ENCODE assay signal across 21 cellular contexts in genomic region chr13:37443538-37443937, GRCh38.
A peak's percentile ranks its signal among the peaks of the same experiment; 100 is the strongest.
DNase-seq lines count a peak whose midpoint lies in the region; ATAC-seq, FAIRE-seq and TF ChIP-seq lines count a peak whose summit lies in the region.
"Had no signal": no experiment of that assay in that cellular context is flagged by ENCODE, and none has a peak within 500 bp of the region (broad histone marks: within the 10 kb centered on the region; RNA-seq: fewer than 3 reads in every experiment).

No MANE protein-coding gene starts in this region.

- ATAC-seq in HG03520 (IDR thresholded peaks at IDR 0.05; ENCODE audit: unreplicated experiment) (no peak), HG02970 (IDR thresholded peaks at IDR 0.05; ENCODE audit: low FRiP score, unreplicated experiment) (no peak)
- no peak for ATAC-seq in activated CD4-positive, CD25-positive, alpha-beta regulatory T cell treated with anti-CD3 and anti-CD28 coated beads, Interleukin-2, amount 50 U/mL, for 24 hours
- ATAC-seq: activated CD4-positive, alpha-beta T cell treated with anti-CD3 and anti-CD28 coated beads for 36 hours; K562; right cardiac atrium; Right ventricle myocardium inferior had no signal

- peak; percentile 92 for FAIRE-seq in bronchial epithelial cell (lab: Jason Lieb, UNC)
- FAIRE-seq: A204.1, D721Med, K562 had no signal

- no peaks in the 10 kb centered on the region for H3K36me3 ChIP-seq in bronchial epithelial cell (ENCODE audit: control insufficient read depth, insufficient read depth, low read length)
- H3K36me3 ChIP-seq: cardiac muscle cell had no signal

- no peak overlapping the region for H3K4me3 ChIP-seq in bronchial epithelial cell (ENCODE audit: low read depth, low read length)
- H3K4me3 ChIP-seq: cardiac muscle cell, K562 had no signal

- H3K27me3 ChIP-seq in bronchial epithelial cell (ENCODE audit: control insufficient read depth, insufficient read depth, low read length): no peaks in the 10 kb centered on the region
- H3K27me3 ChIP-seq: cardiac muscle cell had no signal

- DNase-seq in A172 (ENCODE audit: low spot score): peak; percentile 14
- peak; percentile 91 for DNase-seq in HCEC 1CT
- DNase-seq in bronchial epithelial cell (ENCODE audit: low read depth): peak; percentile 99
- peak; percentile 94 for DNase-seq in iris pigment epithelial cell (ENCODE audit: low read depth)
- no peak for DNase-seq in NCI-H748 treated with DMSO at 0.1 percent for 48 hours (lab: John Stamatoyannopoulos, UW)
- DNase-seq: activated CD4-positive, alpha-beta T cell treated with anti-CD3 and anti-CD28 coated beads for 36 hours; activated naive CD4-positive, alpha-beta T cell; effector CD4-positive, alpha-beta T cell; NCI-H1417 treated with DMSO at 0.1 percent for 48 hours; NCI-H2227 treated with DMSO at 0.1 percent for 48 hours; NK-92 treated with Interleukin-12 subunit alpha and Interleukin-12 subunit beta, amount 100 ng/mL, for 24 hours; right cardiac atrium; T-helper 2 cell had no signal

- TF ChIP-seq CTCF in bronchial epithelial cell (IDR thresholded peaks at IDR 0.05; ENCODE audit: insufficient read depth, low read length, severe bottlenecking): no peak
